In the genomic region with DNA sequence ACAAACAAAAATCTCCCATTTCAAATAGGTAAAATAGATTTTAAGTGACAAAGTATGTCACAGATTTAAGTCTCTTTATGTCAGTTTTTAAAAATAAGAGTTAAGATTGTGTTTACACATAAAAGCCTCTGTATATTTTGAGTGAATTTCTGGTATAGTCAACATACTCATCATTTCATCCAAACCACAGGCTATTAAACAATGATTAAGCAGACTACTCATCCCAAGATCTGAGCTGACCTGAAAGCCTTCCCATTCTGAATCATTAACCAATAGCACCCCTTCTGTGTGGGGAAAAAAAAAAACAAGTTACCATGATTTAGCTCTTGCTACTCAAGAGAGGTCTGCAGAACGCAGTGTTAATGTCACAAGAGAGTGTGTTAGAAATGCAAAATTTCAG, we compare ENCODE assay signal across 1 cellular context.
TF ChIP-seq lines count a peak whose summit lies in the region.

No MANE protein-coding gene starts in this region.

TF ChIP-seq in IMR-90, 13 proteins besides CTCF, POLR2A, EP300 and RAD21 (continued from another document):
- TF ChIP-seq ELK1 (IDR thresholded peaks at IDR 0.05; ENCODE audit: borderline replicate concordance, low read depth, low read length) = no peak
- TF ChIP-seq CHD1 (IDR thresholded peaks at IDR 0.05; ENCODE audit: low read depth, low read length) = no peak
- TF ChIP-seq NFE2L2 (IDR thresholded peaks at IDR 0.05; ENCODE audit: low read depth, low read length) = no peak
- no peak for TF ChIP-seq MAFK (IDR thresholded peaks at IDR 0.05; ENCODE audit: low read depth, low read length)
- no peak for TF ChIP-seq MAZ (IDR thresholded peaks at IDR 0.05; ENCODE audit: borderline replicate concordance, low read depth, low read length)
- TF ChIP-seq BHLHE40 (IDR thresholded peaks at IDR 0.05; ENCODE audit: low read depth, low read length) = no peak
- TF ChIP-seq SMC3 (IDR thresholded peaks at IDR 0.05; ENCODE audit: low read depth, low read length) = no peak
- no peak for TF ChIP-seq CEBPB (IDR thresholded peaks at IDR 0.05; ENCODE audit: low read depth, low read length)
- TF ChIP-seq RCOR1 (IDR thresholded peaks at IDR 0.05; ENCODE audit: insufficient replicate concordance, low read length) = no peak
- TF ChIP-seq FOS (IDR thresholded peaks at IDR 0.05; ENCODE audit: low read depth, low read length) = no peak
- TF ChIP-seq RFX5 (IDR thresholded peaks at IDR 0.05; ENCODE audit: low read depth, low read length) = no peak
